ENCODE assay signal across 8 cellular contexts in genomic region chr2:156333951-156334495, GRCh38. TPM values are rescaled to one million over a fixed set of nuclear protein-coding genes. Genes with fewer than 3 reads are reported as not detected.
DNase-seq lines count a peak whose midpoint lies in the region; ATAC-seq and TF ChIP-seq lines count a peak whose summit lies in the region.

No MANE protein-coding gene starts in this region.

- peak overlapping the region; percentile 93 for H3K4me3 Mint-ChIP-seq in GM23338
- H3K4me3 Mint-ChIP-seq in activated B cell treated with CpG ODN at 0.5 μM for 24 hours, result peak overlapping the region; percentile 91
- H3K4me3 Mint-ChIP-seq in stimulated activated naive CD8-positive, alpha-beta T cell treated with anti-CD3 and anti-CD28 coated beads, Interleukin-15, Interleukin-2, amounts not matched to agents 100 ng/mL and 50 ng/mL, for 24 hours, result peak overlapping the region; percentile 92

- H3K27ac ChIP-seq in GM23338 (ENCODE audit: low read depth) (no peak overlapping the region), ectodermal cell (ENCODE audit: insufficient read depth, low read depth, low read length, poor library complexity, severe bottlenecking) (no peak overlapping the region)

- peaks cover 40% of the 10 kb centered on the region for H3K4me1 Mint-ChIP-seq in GM23338
- peaks cover 43% of the 10 kb centered on the region for H3K4me1 Mint-ChIP-seq in activated B cell treated with CpG ODN at 0.5 μM for 24 hours
- H3K4me1 Mint-ChIP-seq in stimulated activated naive CD8-positive, alpha-beta T cell treated with anti-CD3 and anti-CD28 coated beads, Interleukin-15, Interleukin-2, amounts not matched to agents 100 ng/mL and 50 ng/mL, for 24 hours (ENCODE audit: low read depth), result peaks cover 62% of the 10 kb centered on the region

- H3K4me1 ChIP-seq in GM23338 (ENCODE audit: insufficient read depth) (peaks cover 49% of the 10 kb centered on the region), ectodermal cell (ENCODE audit: control insufficient read depth, insufficient read depth, low read length) (peaks cover 6% of the 10 kb centered on the region)

- ATAC-seq in GM23338 (peak; percentile 23), activated B cell treated with CpG ODN at 0.5 μM for 24 hours (ENCODE audit: low read depth) (peak; percentile 35)

- H3K4me3 ChIP-seq in GM23338 (peak overlapping the region; percentile 83), ectodermal cell (ENCODE audit: insufficient read depth, low read depth, low read length) (peak overlapping the region; percentile 56)

- H3K4me2 ChIP-seq in GM23338, result peak overlapping the region; percentile 98

- 0% methylated on average over 48 of the region's 48 CpGs for WGBS in ectodermal cell, 2 experiments

- peaks cover 48% of the 10 kb centered on the region for H3K27me3 Mint-ChIP-seq in GM23338 (ENCODE audit: insufficient read depth, low read depth, poor library complexity)
- peaks cover 16% of the 10 kb centered on the region for H3K27me3 Mint-ChIP-seq in activated B cell treated with CpG ODN at 0.5 μM for 24 hours
- H3K27me3 Mint-ChIP-seq in stimulated activated naive CD8-positive, alpha-beta T cell treated with anti-CD3 and anti-CD28 coated beads, Interleukin-15, Interleukin-2, amounts not matched to agents 100 ng/mL and 50 ng/mL, for 24 hours, result peaks cover 10% of the 10 kb centered on the region

- H3K9me2 ChIP-seq in GM23338 (ENCODE audit: insufficient read depth), result no peaks in the 10 kb centered on the region

- H3K27me3 ChIP-seq in GM23338 (ENCODE audit: insufficient read depth) (peaks cover 63% of the 10 kb centered on the region), ectodermal cell (ENCODE audit: control insufficient read depth, insufficient read depth, low read length, poor library complexity, severe bottlenecking) (peaks cover 38% of the 10 kb centered on the region)

- CTCF ChIA-PET in activated B cell treated with CpG ODN at 0.5 μM for 24 hours (lab: Charles Lee), result interaction anchor here (1.0 to 3.8 kb wide), 6 partner anchors 12 to 255 kb away, joined by 3 to 60 read pairs (median 4); no protein-coding TSS in a partner anchor

- peaks cover 5% of the 10 kb centered on the region; the same call in 1 of the 2 replicates for H3F3A ChIP-seq in GM23338 (replicated peaks; ENCODE audit: low read depth)

- H3K36me3 ChIP-seq in GM23338 (ENCODE audit: insufficient read depth) (no peaks in the 10 kb centered on the region), ectodermal cell (ENCODE audit: control insufficient read depth, insufficient read depth, low read length) (no peaks in the 10 kb centered on the region)

- peak overlapping the region; percentile 60 for H2AFZ ChIP-seq in GM23338

- H3K27ac Mint-ChIP-seq in GM23338 (peak overlapping the region; percentile 88), activated B cell treated with CpG ODN at 0.5 μM for 24 hours (peak overlapping the region; percentile 94)
- H3K27ac Mint-ChIP-seq in stimulated activated naive CD8-positive, alpha-beta T cell treated with anti-CD3 and anti-CD28 coated beads, Interleukin-15, Interleukin-2, amounts not matched to agents 100 ng/mL and 50 ng/mL, for 24 hours, result peak overlapping the region; percentile 100

- intact Hi-C loops in activated B cell treated with CpG ODN at 0.5 μM for 24 hours (cut with micrococcal nuclease), result loop anchor here (1.0 to 10.0 kb wide), 8 partner anchors 66 to 1543 kb away; partner anchors contain the start of gene ACVR1

- DNase-seq in NCI-H345 (lab: John Stamatoyannopoulos, UW) (peak; percentile 67), NCI-H345 treated with DMSO at 0.1 percent for 48 hours (lab: John Stamatoyannopoulos, UW; ENCODE audit: unreplicated experiment) (no peak), GM23338 (ENCODE audit: low spot score) (peak; percentile 81), M059J (ENCODE audit: low read depth) (peak; percentile 47), activated B cell treated with CpG ODN at 0.5 μM for 24 hours (peak; percentile 74), medulla oblongata (ENCODE audit: extremely low spot score) (peak; percentile 55)

- H3K36me3 Mint-ChIP-seq in GM23338 (ENCODE audit: low read depth) (0 out of 3 replicates have a peak, but pooled peaks cover 4% of the 10 kb centered on the region), activated B cell treated with CpG ODN at 0.5 μM for 24 hours (ENCODE audit: low read depth) (peaks cover 38% of the 10 kb centered on the region)
- peaks cover 37% of the 10 kb centered on the region for H3K36me3 Mint-ChIP-seq in stimulated activated naive CD8-positive, alpha-beta T cell treated with anti-CD3 and anti-CD28 coated beads, Interleukin-15, Interleukin-2, amounts not matched to agents 100 ng/mL and 50 ng/mL, for 24 hours (ENCODE audit: low read depth)

- H3K79me2 ChIP-seq in GM23338 (replicated peaks; ENCODE audit: insufficient read depth), result no peaks in the 10 kb centered on the region

- peaks cover 10% of the 10 kb centered on the region; the same call in 1 of the 2 replicates for H4K20me1 ChIP-seq in GM23338 (replicated peaks; ENCODE audit: insufficient read depth)

- H3K9me3 ChIP-seq in ectodermal cell (ENCODE audit: control insufficient read depth, low read length), result no peaks in the 10 kb centered on the region

- H3K9me3 Mint-ChIP-seq in GM23338 (no peaks in the 10 kb centered on the region; the same call in 2 of the 3 replicates), activated B cell treated with CpG ODN at 0.5 μM for 24 hours (no peaks in the 10 kb centered on the region)
- no peaks in the 10 kb centered on the region for H3K9me3 Mint-ChIP-seq in stimulated activated naive CD8-positive, alpha-beta T cell treated with anti-CD3 and anti-CD28 coated beads, Interleukin-15, Interleukin-2, amounts not matched to agents 100 ng/mL and 50 ng/mL, for 24 hours

- no peak for TF ChIP-seq CTCF in GM23338 (conservative IDR thresholded peaks at IDR 0.05; ENCODE audit: low read depth in 2 of 2)
- TF ChIP-seq CTCF in activated B cell treated with CpG ODN at 0.5 μM for 24 hours (IDR thresholded peaks at IDR 0.05), result no peak

- POLR2A ChIA-PET in activated B cell treated with CpG ODN at 0.5 μM for 24 hours (lab: Charles Lee), result interaction anchor here (0.6 to 7.4 kb wide), 14 partner anchors 9 to 1135 kb away, joined by 3 to 120 read pairs (median 5); partner anchors contain the start of gene GPD2

TF ChIP-seq in GM23338, 12 proteins besides CTCF, POLR2A, EP300 and RAD21 (continues in another document):
- no peak for TF ChIP-seq ZNF114 (CRISPR knock-in tag; IDR thresholded peaks at IDR 0.05)
- TF ChIP-seq CREB1 (CRISPR knock-in tag; IDR thresholded peaks at IDR 0.05; ENCODE audit: low read depth), result no peak
- TF ChIP-seq POLR2AphosphoS5 (IDR thresholded peaks at IDR 0.05; ENCODE audit: low read depth), result no peak
- no peak for TF ChIP-seq STAT1 (IDR thresholded peaks at IDR 0.05; ENCODE audit: unreplicated experiment)

RNA-seq across cellular contexts. Expression of gene NR4A2, which starts 1.5 kb away (rescaled TPM):
- 0.49 and 0.85 TPM in 2 replicates for total RNA-seq in GM23338 (2014; rRNA removed; shearing (Covaris generic))
- 0.56 and 0.71 TPM in 2 replicates for polyA plus RNA-seq in GM23338 (2016; fragmentation: Nextera tagmentation; extraction: Ambion mirVana)
- 0.20 TPM in 1 of 2 replicates, not detected in the other for total RNA-seq in M059J (2014; rRNA removed; shearing (Covaris generic))
- 6.7 and 7.5 TPM in 2 replicates for total RNA-seq in activated B cell treated with CpG ODN at 0.5 μM for 24 hours
- polyA plus RNA-seq in ectodermal cell (2013, experiment 1 of 4), result 1.6 TPM
- 1.4 TPM for polyA plus RNA-seq in ectodermal cell (2013, experiment 2 of 4)
- polyA plus RNA-seq in ectodermal cell (2013, experiment 3 of 4), result 1.6 TPM
- polyA plus RNA-seq in ectodermal cell (2013, experiment 4 of 4), result 1.6 TPM
